In genomic region chr11:76074178-76075112, GRCh38 we compare ENCODE assay signal across 11 cellular contexts.
A peak's percentile ranks its signal among the peaks of the same experiment; 100 is the strongest.
DNase-seq lines count a peak whose midpoint lies in the region; ATAC-seq and TF ChIP-seq lines count a peak whose summit lies in the region.
"Had no signal": no experiment of that assay in that cellular context is flagged by ENCODE, and none has a peak within 500 bp of the region (broad histone marks: within the 10 kb centered on the region; RNA-seq: fewer than 3 reads in every experiment).

No MANE protein-coding gene starts in this region.

- CTCF ChIA-PET in activated CD4-positive, alpha-beta memory T cell treated with anti-CD3 and anti-CD28 coated beads for 36 hours (lab: Charles Lee), result interaction anchor here (1.0 kb wide), 1 partner anchor 34 kb away, joined by 3 read pairs; no protein-coding TSS in a partner anchor

- H3K27me3 ChIP-seq in psoas muscle (ENCODE audit: insufficient read depth in 3 of 3, low read length in 2 of 3), result no peaks in the 10 kb centered on the region

- no peak for ATAC-seq in psoas muscle
- ATAC-seq in GM21737 (IDR thresholded peaks at IDR 0.05; ENCODE audit: unreplicated experiment), result no peak
- no peak for ATAC-seq in HG03565 (IDR thresholded peaks at IDR 0.05; ENCODE audit: unreplicated experiment)

- peaks cover 15% of the 10 kb centered on the region for H3K36me3 Mint-ChIP-seq in activated CD4-positive, alpha-beta memory T cell treated with anti-CD3 and anti-CD28 coated beads for 36 hours

- peaks cover 12% of the 10 kb centered on the region for H3K4me1 ChIP-seq in psoas muscle

- DNase-seq in HCEC 1CT (peak; percentile 68), OCI-M1 (lab: John Stamatoyannopoulos, UW) (peak; percentile 97), fibroblast of gingiva (ENCODE audit: low read depth) (peak; percentile 66), psoas muscle (no peak), COLO668 (lab: John Stamatoyannopoulos, UW; ENCODE audit: unreplicated experiment) (no peak)
- DNase-seq in activated CD4-positive, alpha-beta memory T cell treated with anti-CD3 and anti-CD28 coated beads for 36 hours, result no peak
- DNase-seq: head of caudate nucleus; NCI-H2171 treated with DMSO at 0.1 percent for 48 hours; stimulated activated CD4-positive, alpha-beta T cell treated with anti-CD3 and anti-CD28 coated beads, Interleukin-2, amount 100 ng/mL, for 48 hours had no signal

- no peak overlapping the region for H3K27ac Mint-ChIP-seq in activated CD4-positive, alpha-beta memory T cell treated with anti-CD3 and anti-CD28 coated beads for 36 hours

- peaks cover 11% of the 10 kb centered on the region for H3K4me1 Mint-ChIP-seq in activated CD4-positive, alpha-beta memory T cell treated with anti-CD3 and anti-CD28 coated beads for 36 hours (ENCODE audit: low read depth)

- no peaks in the 10 kb centered on the region for H3K36me3 ChIP-seq in psoas muscle (ENCODE audit: insufficient read depth in 1 of 2, low read depth in 1 of 2)

- POLR2A ChIA-PET in activated CD4-positive, alpha-beta memory T cell treated with anti-CD3 and anti-CD28 coated beads for 36 hours (lab: Charles Lee), result no interaction called here

- intact Hi-C loops in psoas muscle (cut with DNase I), result no loop called here
- intact Hi-C loops in activated CD4-positive, alpha-beta memory T cell treated with anti-CD3 and anti-CD28 coated beads for 36 hours (cut with micrococcal nuclease), result no loop called here

- no peaks in the 10 kb centered on the region for H3K27me3 Mint-ChIP-seq in activated CD4-positive, alpha-beta memory T cell treated with anti-CD3 and anti-CD28 coated beads for 36 hours

- H3K9me3 ChIP-seq in psoas muscle, result no peaks in the 10 kb centered on the region

- TF ChIP-seq CTCF in psoas muscle (IDR thresholded peaks at IDR 0.05), result no peak

- WGBS in psoas muscle, 3 donors, result 30 to 59% (median 38%) methylated on average over 1 of the region's 1 CpG

- H3K9me3 Mint-ChIP-seq in activated CD4-positive, alpha-beta memory T cell treated with anti-CD3 and anti-CD28 coated beads for 36 hours, result peaks cover 8% of the 10 kb centered on the region

- no peak overlapping the region for H3K4me3 Mint-ChIP-seq in activated CD4-positive, alpha-beta memory T cell treated with anti-CD3 and anti-CD28 coated beads for 36 hours

- peak overlapping the region; percentile 18 for H3K27ac ChIP-seq in psoas muscle

- no peak overlapping the region for H3K4me3 ChIP-seq in psoas muscle

Comparison
In these comparisons a context has a peak if more than half of its experiments do, and no peak if none do; other contexts are left out.
1. DNase-seq: peak in HCEC 1CT (single experiment), OCI-M1 (single experiment) and fibroblast of gingiva (single experiment); none in psoas muscle (0 of 2), COLO668 (single experiment) and activated CD4-positive, alpha-beta memory T cell treated with anti-CD3 and anti-CD28 coated beads for 36 hours (single experiment).